Comparison of ENCODE assay signal across 18 cellular contexts in the genomic region with DNA sequence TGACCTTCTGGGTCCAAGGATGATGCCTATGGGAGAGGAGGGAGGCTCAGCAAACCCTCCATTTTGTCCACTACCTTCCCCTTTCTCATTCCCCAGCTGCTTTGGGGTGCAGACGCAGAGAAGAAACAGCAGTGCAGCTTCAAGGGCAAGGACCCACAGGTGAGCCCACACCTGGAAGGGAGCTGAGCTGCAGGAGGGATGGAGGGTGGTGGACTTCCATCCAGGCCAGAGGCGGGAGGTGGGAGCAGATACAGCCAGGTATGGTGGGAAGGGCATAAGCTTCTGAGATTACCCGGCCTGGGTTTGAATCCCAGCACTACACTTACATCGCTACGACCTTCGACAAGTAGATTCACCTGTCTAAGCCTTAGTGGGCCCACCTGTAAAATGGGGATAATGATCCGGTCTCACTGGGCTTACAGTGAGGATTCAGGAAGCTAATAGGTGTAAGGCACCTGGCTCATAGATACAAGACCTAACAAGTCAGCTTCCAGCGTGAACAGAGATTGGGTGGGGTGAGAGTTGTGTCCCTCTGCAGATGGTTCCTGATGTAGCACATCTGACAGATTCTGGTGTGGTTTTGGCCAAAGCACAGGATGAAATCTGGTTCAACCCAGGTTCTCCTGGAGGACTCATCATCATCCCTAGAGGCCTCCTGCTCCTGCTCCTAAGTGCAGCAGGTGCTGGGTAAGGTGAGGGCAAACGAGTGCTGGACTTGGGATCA. TPM values are rescaled to one million over a fixed set of nuclear protein-coding genes. Genes with fewer than 3 reads are reported as not detected.
"Had no signal": no experiment of that assay in that cellular context is flagged by ENCODE, and none has a peak within 500 bp of the region (broad histone marks: within the 10 kb centered on the region; RNA-seq: fewer than 3 reads in every experiment).

No MANE protein-coding gene starts in this region.

- H3K27me3 ChIP-seq: brain microvascular endothelial cell, heart right ventricle, thyroid gland had no signal

- H3K4me3 ChIP-seq: coronary artery, heart right ventricle, smooth muscle cell, thyroid gland had no signal

- H3K27me3 Mint-ChIP-seq: activated CD4-positive, alpha-beta T cell treated with anti-CD3 and anti-CD28 coated beads, Interleukin-2, amount 10 ng/mL, durations not matched to agents 24 days and 14 days had no signal

- ATAC-seq: activated CD8-positive, alpha-beta T cell treated with anti-CD3 and anti-CD28 coated beads, Interleukin-2, amount 10 ng/mL, durations not matched to agents 7 days and 5 days; activated T-cell treated with anti-CD3 and anti-CD28 coated beads, Interleukin-2, amount 50 U/mL, for 4 hours; heart right ventricle; natural killer cell; sciatic nerve had no signal

- H3K9me3 Mint-ChIP-seq: activated CD4-positive, alpha-beta T cell treated with anti-CD3 and anti-CD28 coated beads, Interleukin-2, amount 10 ng/mL, durations not matched to agents 24 days and 14 days; activated T-cell treated with anti-CD3 and anti-CD28 coated beads, Interleukin-2, amount 50 U/mL, for 4 hours; immature natural killer cell; natural killer cell; T-helper 2 cell treated with Interferon-gamma antibody and Interleukin-4, amounts not matched to agents 5 μg/mL and 100 μg/mL, for 36 hours had no signal

- H3K36me3 ChIP-seq: brain microvascular endothelial cell had no signal

- H3K27ac ChIP-seq: brain microvascular endothelial cell, coronary artery, heart right ventricle had no signal

- H3K9me3 ChIP-seq: heart right ventricle, thyroid gland had no signal

- DNase-seq: activated CD4-positive, alpha-beta T cell treated with anti-CD3 and anti-CD28 coated beads, Interleukin-2, amount 10 ng/mL, durations not matched to agents 24 days and 14 days; activated CD8-positive, alpha-beta T cell treated with anti-CD3 and anti-CD28 coated beads, Interleukin-2, amount 10 ng/mL, durations not matched to agents 7 days and 5 days; activated effector memory CD4-positive, alpha-beta T cell treated with anti-CD3 and anti-CD28 coated beads, Interleukin-2, amount 50 U/mL, for 16 hours; activated naive CD4-positive, alpha-beta T cell treated with anti-CD3 and anti-CD28 coated beads, Interleukin-2, amount 50 U/mL, for 16 hours; activated T-cell treated with anti-CD3 and anti-CD28 coated beads, Interleukin-2, amount 50 U/mL, for 4 hours; brain microvascular endothelial cell; erythroblast; heart right ventricle; immature natural killer cell; natural killer cell; stimulated activated CD4-positive, alpha-beta T cell treated with anti-CD3 and anti-CD28 coated beads, Interleukin-4, amount 100 ng/mL, for 1 hour; thyroid gland had no signal

- H3K4me3 Mint-ChIP-seq: activated CD4-positive, alpha-beta T cell treated with anti-CD3 and anti-CD28 coated beads, Interleukin-2, amount 10 ng/mL, durations not matched to agents 24 days and 14 days; activated CD8-positive, alpha-beta T cell treated with anti-CD3 and anti-CD28 coated beads, Interleukin-2, amount 10 ng/mL, durations not matched to agents 7 days and 5 days; activated T-cell treated with anti-CD3 and anti-CD28 coated beads, Interleukin-2, amount 50 U/mL, for 4 hours; immature natural killer cell; natural killer cell; T-helper 2 cell treated with Interferon-gamma antibody and Interleukin-4, amounts not matched to agents 5 μg/mL and 100 μg/mL, for 36 hours had no signal

- H3K36me3 Mint-ChIP-seq: natural killer cell had no signal

- H3K27ac Mint-ChIP-seq: activated CD4-positive, alpha-beta T cell treated with anti-CD3 and anti-CD28 coated beads, Interleukin-2, amount 10 ng/mL, durations not matched to agents 24 days and 14 days had no signal

RNA-seq across cellular contexts. Expression of a gene that starts 31.5 kb away (rescaled TPM):
- total RNA-seq: aorta, mesenteric fat pad had no signal
- polyA plus RNA-seq: aorta had no signal
